In genomic region chr11:110294509-110294908, GRCh38 we compare ENCODE assay signal across 9 cellular contexts. TPM values are rescaled to one million over a fixed set of nuclear protein-coding genes. Genes with fewer than 3 reads are reported as not detected.
DNase-seq lines count a peak whose midpoint lies in the region; ATAC-seq and TF ChIP-seq lines count a peak whose summit lies in the region.
"Had no signal": no experiment of that assay in that cellular context is flagged by ENCODE, and none has a peak within 500 bp of the region (broad histone marks: within the 10 kb centered on the region; RNA-seq: fewer than 3 reads in every experiment).

No MANE protein-coding gene starts in this region.

- TF ChIP-seq POLR2A in vagina (IDR thresholded peaks at IDR 0.05): no peak

- DNase-seq in right cardiac atrium: no peak
- no peak for DNase-seq in cardiac septum (ENCODE audit: low spot score)
- peak; percentile 16 for DNase-seq in astrocyte of the hippocampus (ENCODE audit: low read depth, low spot score)
- peak; percentile 54 for DNase-seq in medulla oblongata (ENCODE audit: extremely low spot score)
- DNase-seq in vagina (ENCODE audit: extremely low spot score in 2 of 2): no peak
- DNase-seq in AML-193 (lab: John Stamatoyannopoulos, UW): no peak
- no peak for DNase-seq in DMS114 treated with DMSO at 0.1 percent for 48 hours (lab: John Stamatoyannopoulos, UW; ENCODE audit: unreplicated experiment)
- DNase-seq in cortex of kidney (lab: John Stamatoyannopoulos, UW): no peak
- DNase-seq: head of caudate nucleus had no signal

- no peak overlapping the region for H3K27ac ChIP-seq in right cardiac atrium (ENCODE audit: low read length)
- H3K27ac ChIP-seq in vagina: no peak overlapping the region

- H3K4me1 ChIP-seq in right cardiac atrium (ENCODE audit: control insufficient read depth, insufficient read depth, low read length) (peaks cover 2% of the 10 kb centered on the region), vagina (peaks cover 46% of the 10 kb centered on the region)

- no peak for ATAC-seq in right cardiac atrium

- H3K36me3 ChIP-seq in vagina: no peaks in the 10 kb centered on the region

- intact Hi-C loops in right cardiac atrium (cut with DNase I) (loop anchor here in 2 of 4 donors (10.0 kb wide), 1 partner anchor 70 kb away; no protein-coding TSS in a partner anchor), cardiac septum (cut with DNase I) (loop anchor here (10.0 kb wide), 1 partner anchor 70 kb away; no protein-coding TSS in a partner anchor), vagina (cut with DNase I) (no loop called here)

- WGBS in right cardiac atrium: 49% methylated on average over 6 of the region's 6 CpGs

- H3K4me3 ChIP-seq in right cardiac atrium (ENCODE audit: low read length) (peak overlapping the region; percentile 86), vagina (peak overlapping the region; percentile 85 to 97)

- H3K9me3 ChIP-seq in right cardiac atrium (ENCODE audit: control insufficient read depth, low read length) (no peaks in the 10 kb centered on the region), vagina (no peaks in the 10 kb centered on the region)

- TF ChIP-seq CTCF in vagina (IDR thresholded peaks at IDR 0.05): no peak

- H3K27me3 ChIP-seq in right cardiac atrium (ENCODE audit: control insufficient read depth, insufficient read depth): no peaks in the 10 kb centered on the region
- H3K27me3 ChIP-seq in vagina: no peaks in the 10 kb centered on the region

RNA-seq across cellular contexts. Expression of gene RDX, which starts 1.9 kb away (rescaled TPM):
- total RNA-seq in right cardiac atrium: 100 to 1,000 TPM; 110 to 135 (median 122) TPM
- polyA plus RNA-seq in right cardiac atrium: 37.5 TPM
- total RNA-seq in cardiac septum: 118 TPM
- total RNA-seq in vagina: 55.0 TPM

Comparison
In these comparisons a context has a peak if more than half of its experiments do, and no peak if none do; other contexts are left out.
1. DNase-seq: peak in astrocyte of the hippocampus (single experiment) and medulla oblongata (single experiment); none in right cardiac atrium (0 of 3), cardiac septum (single experiment), vagina (0 of 2), AML-193 (0 of 2), DMS114 treated with DMSO at 0.1 percent for 48 hours (single experiment) and cortex of kidney (single experiment).